Comparison of ENCODE assay signal across 15 cellular contexts in the genomic region with DNA sequence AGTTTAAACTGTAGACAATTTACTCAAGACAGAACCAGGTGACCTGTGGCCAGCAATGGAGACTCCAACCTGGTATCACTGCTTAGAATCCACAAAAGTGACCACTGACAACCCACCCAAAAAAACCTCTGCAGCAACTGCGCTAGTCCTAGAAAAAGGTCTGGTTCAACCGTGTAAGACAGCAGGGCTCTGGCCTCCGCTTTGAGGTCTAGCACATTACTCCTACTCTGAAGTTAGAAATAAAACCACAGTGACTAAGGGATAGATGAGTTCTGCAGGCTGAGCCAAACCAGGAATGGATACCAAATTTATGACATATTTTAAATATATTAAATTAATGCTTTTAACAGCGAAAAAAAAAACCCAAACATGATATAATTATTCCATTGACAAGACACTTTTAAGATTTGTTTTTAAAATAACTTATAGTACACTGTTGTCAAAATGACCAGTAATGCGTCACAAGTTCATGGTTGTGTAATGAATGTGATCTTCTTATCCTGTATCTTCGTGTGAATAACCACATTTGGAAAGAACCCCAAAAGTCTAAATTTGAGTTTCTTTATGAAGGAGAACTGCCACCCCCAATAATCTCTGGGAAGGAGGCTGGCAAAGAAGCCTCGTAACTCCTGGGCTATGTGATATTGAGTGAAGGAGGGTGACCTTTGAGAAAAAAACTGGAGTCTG.
DNase-seq lines count a peak whose midpoint lies in the region; ATAC-seq, FAIRE-seq and TF ChIP-seq lines count a peak whose summit lies in the region.
"Had no signal": no experiment of that assay in that cellular context is flagged by ENCODE, and none has a peak within 500 bp of the region (broad histone marks: within the 10 kb centered on the region; RNA-seq: fewer than 3 reads in every experiment).

No MANE protein-coding gene starts in this region.

- no peaks in the 10 kb centered on the region for H4K20me1 ChIP-seq in K562 (replicated peaks; ENCODE audit: control insufficient read depth, insufficient read depth, low read length)
- H4K20me1 ChIP-seq in neural progenitor cell (ENCODE audit: low read depth) = no peaks in the 10 kb centered on the region
- H4K20me1 ChIP-seq: BLaER1 treated with 17β-estradiol and CSF1 and Interleukin-3, amounts not matched to agents 10 nM and 100 nM had no signal

- peaks cover 18% of the 10 kb centered on the region for H3F3A ChIP-seq in neural progenitor cell (ENCODE audit: low read depth)

- no peak for TF ChIP-seq POLR2A in K562 (conservative IDR thresholded peaks at IDR 0.05)

- H3K36me3 Mint-ChIP-seq in neural progenitor cell = no peaks in the 10 kb centered on the region
- H3K36me3 Mint-ChIP-seq: brain had no signal

- H3K9me3 Mint-ChIP-seq in neural progenitor cell = no peaks in the 10 kb centered on the region

- H3K36me3 ChIP-seq in K562 (ENCODE audit: control insufficient read depth, insufficient read depth, low read length) (no peaks in the 10 kb centered on the region), neural progenitor cell (no peaks in the 10 kb centered on the region), heart right ventricle (no peaks in the 10 kb centered on the region)
- H3K36me3 ChIP-seq: BLaER1 treated with 17β-estradiol and CSF1 and Interleukin-3, amounts not matched to agents 10 nM and 100 nM; upper lobe of left lung had no signal

- CTCF ChIA-PET in K562 (lab: Yijun Ruan, JAX; ENCODE audit: low intra/inter-chr PET ratio) = no interaction called here

- H3K79me2 ChIP-seq in K562 (ENCODE audit: control insufficient read depth, insufficient read depth, low read length) (no peaks in the 10 kb centered on the region), neural progenitor cell (ENCODE audit: low read depth) (no peaks in the 10 kb centered on the region)

- peaks cover 15% of the 10 kb centered on the region for H3K27me3 Mint-ChIP-seq in neural progenitor cell (ENCODE audit: insufficient read depth, low read depth)
- H3K27me3 Mint-ChIP-seq: brain had no signal

- H3K4me1 Mint-ChIP-seq in neural progenitor cell = peaks cover 38% of the 10 kb centered on the region

- in situ Hi-C loops in K562 (cut with MboI) = no loop called here

- H2AFZ ChIP-seq in K562 (ENCODE audit: low read depth, low read length) (no peak overlapping the region), neural progenitor cell (replicated peaks) (no peak overlapping the region)

- intact Hi-C loops in K562 (cut with micrococcal nuclease) (no loop called here), heart right ventricle (cut with DNase I) (no loop called here)

- DNase-seq in GM03348 (ENCODE audit: low spot score) = peak; percentile 73
- peak; percentile 23 to 57 for DNase-seq in NOMO-1 (lab: John Stamatoyannopoulos, UW; ENCODE audit: unreplicated experiment in 2 of 2)
- no peak for DNase-seq in K562 (ENCODE audit: extremely low read depth in 1 of 4, low spot score in 3 of 4)
- no peak for DNase-seq in neural progenitor cell (ENCODE audit: low spot score)
- DNase-seq in GM10266 (ENCODE audit: extremely low spot score) = no peak
- no peak for DNase-seq in left lobe of liver (ENCODE audit: low spot score)
- no peak for DNase-seq in heart right ventricle
- DNase-seq: DMS153; effector CD8-positive, alpha-beta T cell; NCI-H1048 had no signal

- no peak overlapping the region for H3K4me2 ChIP-seq in K562 (ENCODE audit: insufficient read depth, low read length)
- H3K4me2 ChIP-seq in neural progenitor cell = no peak overlapping the region

- ATAC-seq in K562 (no peak), left lobe of liver (no peak), HG02973 (IDR thresholded peaks at IDR 0.05; ENCODE audit: unreplicated experiment) (no peak), heart right ventricle (no peak)
- ATAC-seq: sciatic nerve had no signal

- no peaks in the 10 kb centered on the region for H3K9me3 ChIP-seq in K562 (replicated peaks; ENCODE audit: control insufficient read depth, insufficient read depth, low read depth, low read length)
- H3K9me3 ChIP-seq in neural progenitor cell (ENCODE audit: low read depth) = no peaks in the 10 kb centered on the region
- H3K9me3 ChIP-seq in heart right ventricle = no peaks in the 10 kb centered on the region
- H3K9me3 ChIP-seq: BLaER1 treated with 17β-estradiol and CSF1 and Interleukin-3, amounts not matched to agents 10 nM and 100 nM; upper lobe of left lung had no signal

- no peak for TF ChIP-seq CTCF in K562 (IDR thresholded peaks at IDR 0.05 in 2 of 3, conservative IDR thresholded peaks at IDR 0.05 in 1 of 3; ENCODE audit: insufficient read depth in 2 of 3, low read depth in 1 of 3, low read length in 3 of 3)
- TF ChIP-seq CTCF in neural progenitor cell (IDR thresholded peaks at IDR 0.05) = no peak
- no peak for TF ChIP-seq CTCF in GM10266 (IDR thresholded peaks at IDR 0.05; ENCODE audit: control insufficient read depth, insufficient read depth, low read depth, missing control alignments)
- no peak for TF ChIP-seq CTCF in heart right ventricle (IDR thresholded peaks at IDR 0.05)

- WGBS in K562 (ENCODE audit: insufficient coverage, low coverage, missing lambda C conversion rate) = 6% methylated on average over 7 of the region's 7 CpGs
- 85% methylated on average over 7 of the region's 7 CpGs for WGBS in heart right ventricle, 2 donors

- POLR2A ChIA-PET in K562 (lab: Yijun Ruan, JAX) = no interaction called here

- H3K9ac ChIP-seq in K562 (ENCODE audit: insufficient read depth in 1 of 2, low read depth in 2 of 2, low read length in 2 of 2) = no peak overlapping the region
- H3K9ac ChIP-seq in neural progenitor cell = no peak overlapping the region

- H3K27ac Mint-ChIP-seq in neural progenitor cell = peak overlapping the region; percentile 76

- no peak for TF ChIP-seq RAD21 in K562 (CRISPR knock-in tag; conservative IDR thresholded peaks at IDR 0.05 in 1 of 2, IDR thresholded peaks at IDR 0.05 in 1 of 2)

- H3K4me3 Mint-ChIP-seq in neural progenitor cell = no peak overlapping the region
- H3K4me3 Mint-ChIP-seq: brain had no signal

- TF ChIP-seq EP300 in K562 (IDR thresholded peaks at IDR 0.05; ENCODE audit: low read length) = no peak

- H3K27ac ChIP-seq in K562 (ENCODE audit: extremely low read depth, low read depth, low read length) (no peak overlapping the region), neural progenitor cell (no peak overlapping the region), heart right ventricle (peak overlapping the region in 1 of 10 donors; percentile 72)

- FAIRE-seq in K562 (lab: Jason Lieb, UNC) = no peak

- no peaks in the 10 kb centered on the region for H3K4me1 ChIP-seq in K562 (replicated peaks in 1 of 2; ENCODE audit: control insufficient read depth in 2 of 2, insufficient read depth in 2 of 2, low read length in 2 of 2)
- H3K4me1 ChIP-seq in neural progenitor cell = peaks cover 29% of the 10 kb centered on the region
- peaks cover 0 to 52% (median 12%) of the 10 kb centered on the region in 9 donors for H3K4me1 ChIP-seq in heart right ventricle

- H3K27me3 ChIP-seq in K562 (ENCODE audit: control insufficient read depth in 2 of 2, insufficient read depth in 2 of 2, low read length in 2 of 2) (peaks cover 0 to 5% of the 10 kb centered on the region in 2 experiments; a peak in 3 of 5 replicates), neural progenitor cell (no peaks in the 10 kb centered on the region), heart right ventricle (no peaks in the 10 kb centered on the region)
- H3K27me3 ChIP-seq: BLaER1 treated with 17β-estradiol and CSF1 and Interleukin-3, amounts not matched to agents 10 nM and 100 nM; upper lobe of left lung had no signal

- H3K4me3 ChIP-seq in K562 = no peak overlapping the region
- H3K4me3 ChIP-seq in neural progenitor cell = no peak overlapping the region
- H3K4me3 ChIP-seq in heart right ventricle = no peak overlapping the region
- H3K4me3 ChIP-seq: BLaER1 treated with 17β-estradiol and CSF1 and Interleukin-3, amounts not matched to agents 10 nM and 100 nM; upper lobe of left lung had no signal

- no TSS peak for BruUV-seq in K562 (replicated peaks; lab: Mats Ljungman, UMichigan)

- H3K9me1 ChIP-seq in K562 (ENCODE audit: control insufficient read depth, insufficient read depth, low read length) = no peaks in the 10 kb centered on the region

TF ChIP-seq in K562, 482 proteins besides CTCF, POLR2A, EP300 and RAD21:
- TF ChIP-seq NFE2 (IDR thresholded peaks at IDR 0.05; ENCODE audit: low read depth) = peak; percentile 28; the same call in 1 of the 2 replicates
- TF ChIP-seq RBM22 (IDR thresholded peaks at IDR 0.05; ENCODE audit: low read depth, low read length, poor library complexity, severe bottlenecking) = no peak
- no peak for TF ChIP-seq MCM3 (IDR thresholded peaks at IDR 0.05)
- no peak for TF ChIP-seq RHOXF2B (CRISPR knock-in tag; conservative IDR thresholded peaks at IDR 0.05)
- TF ChIP-seq ZFP1 (CRISPR knock-in tag; IDR thresholded peaks at IDR 0.05) = no peak

Comparison
In these comparisons a context has a peak if more than half of its experiments do, and no peak if none do; other contexts are left out.
1. DNase-seq: peak in GM03348 (single experiment) and NOMO-1 (2 of 2); none in K562 (0 of 4), neural progenitor cell (single experiment), GM10266 (single experiment), left lobe of liver (single experiment) and heart right ventricle (0 of 2).